10 cellular contexts compared by ENCODE assay signal in the genomic region with DNA sequence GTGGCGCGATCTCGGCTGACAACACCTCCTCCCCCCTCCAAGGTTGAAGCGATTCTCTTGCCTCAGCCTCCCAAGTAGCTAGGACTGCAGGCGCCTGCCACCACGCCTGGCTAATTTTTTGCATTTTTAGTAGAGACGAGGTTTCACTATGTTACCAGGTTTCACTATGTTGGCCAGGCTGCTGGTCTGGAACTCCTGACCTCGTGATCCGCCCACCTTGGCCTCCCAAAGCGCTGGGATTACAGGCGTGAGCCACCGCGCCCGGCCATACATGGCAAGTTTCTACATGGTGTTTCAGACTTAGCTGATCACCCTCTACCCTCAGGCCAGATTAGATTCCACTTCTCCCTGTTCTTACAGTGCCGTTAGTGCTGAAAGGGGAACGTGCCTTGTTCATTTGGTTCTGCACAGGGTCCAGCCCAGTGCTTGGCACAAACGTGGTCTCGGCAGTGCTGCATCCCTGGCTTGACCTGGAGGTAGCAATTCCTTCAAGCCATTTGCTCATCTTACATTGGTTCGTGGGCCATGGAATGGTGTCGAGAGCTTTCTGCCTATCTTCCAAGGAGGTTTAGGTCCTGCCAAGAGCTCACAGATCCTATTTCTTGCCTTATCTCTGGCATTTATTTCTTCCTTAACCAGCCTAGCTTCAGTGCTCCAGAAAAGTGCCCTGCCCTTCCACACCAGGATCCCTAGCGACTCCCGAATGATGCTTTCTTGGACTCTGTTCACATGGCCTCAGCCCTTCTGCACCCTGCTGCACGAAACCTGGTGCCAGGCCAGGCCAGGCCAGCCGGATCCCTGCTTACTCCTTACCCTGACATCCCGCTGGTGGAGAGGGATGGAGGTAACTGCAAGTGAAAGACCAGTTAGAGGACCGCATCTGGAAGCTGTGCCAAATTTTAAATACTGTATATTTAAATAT. TPM values are rescaled to one million over a fixed set of nuclear protein-coding genes. Genes with fewer than 3 reads are reported as not detected.
DNase-seq lines count a peak whose midpoint lies in the region; ATAC-seq, FAIRE-seq and TF ChIP-seq lines count a peak whose summit lies in the region.
"Had no signal": no experiment of that assay in that cellular context is flagged by ENCODE, and none has a peak within 500 bp of the region (broad histone marks: within the 10 kb centered on the region; RNA-seq: fewer than 3 reads in every experiment).

No MANE protein-coding gene starts in this region.

- TF ChIP-seq EP300 in K562 (IDR thresholded peaks at IDR 0.05; ENCODE audit: low read length) = no peak

- H3K4me2 ChIP-seq in BLaER1 treated with 17β-estradiol and CSF1 and Interleukin-3, amounts not matched to agents 10 nM and 100 nM = peak overlapping the region; percentile 9 to 99 (median 72); a peak in 16 of 22 replicates
- H3K4me2 ChIP-seq in GM23338 = no peak overlapping the region
- 0 out of 2 replicates have a peak overlapping the region, but pooled peaks have one; percentile 18 for H3K4me2 ChIP-seq in K562 (ENCODE audit: insufficient read depth, low read length)

- H3K4me1 ChIP-seq in BLaER1 treated with 17β-estradiol and CSF1 and Interleukin-3, amounts not matched to agents 10 nM and 100 nM = peaks cover 42 to 55% (median 51%) of the 10 kb centered on the region in 10 experiments
- peaks cover 6% of the 10 kb centered on the region; the same call in 1 of the 2 replicates for H3K4me1 ChIP-seq in GM23338 (ENCODE audit: insufficient read depth)
- peaks cover 20 to 21% of the 10 kb centered on the region in 2 experiments; a peak in 4 of 5 replicates for H3K4me1 ChIP-seq in K562 (replicated peaks in 1 of 2; ENCODE audit: control insufficient read depth in 2 of 2, insufficient read depth in 2 of 2, low read length in 2 of 2)
- peaks cover 14 to 26% of the 10 kb centered on the region in 2 donors for H3K4me1 ChIP-seq in left lung

- TF ChIP-seq POLR2A in K562 (conservative IDR thresholded peaks at IDR 0.05) = no peak

- no peaks in the 10 kb centered on the region for H3K79me2 ChIP-seq in GM23338 (replicated peaks; ENCODE audit: insufficient read depth)
- no peaks in the 10 kb centered on the region for H3K79me2 ChIP-seq in K562 (ENCODE audit: control insufficient read depth, insufficient read depth, low read length)

- in situ Hi-C loops in K562 (cut with MboI) = loop anchor here (5.0 kb wide), 1 partner anchor 103 kb away; a partner anchor contains a TSS

- CTCF ChIA-PET in K562 (lab: Yijun Ruan, JAX; ENCODE audit: low intra/inter-chr PET ratio) (no interaction called here), HEK293T (lab: Yijun Ruan, JAX) (interaction anchor here (0.6 kb wide), 1 partner anchor 348 kb away, joined by 4 read pairs; no protein-coding TSS in a partner anchor)

- H3K4me3 Mint-ChIP-seq in GM23338 = peak overlapping the region; percentile 64; the same call in 2 of the 3 replicates
- H3K4me3 Mint-ChIP-seq in natural killer cell treated with Interleukin-12 subunit alpha and Interleukin-12 subunit beta and Interleukin-15 and Interleukin-18, amount 100 ng/mL, for 72 hours = peak overlapping the region; percentile 25

- no peak overlapping the region for H3K9ac ChIP-seq in BLaER1 treated with 17β-estradiol and CSF1 and Interleukin-3, amounts not matched to agents 10 nM and 100 nM
- peak overlapping the region in 1 of 2 experiments; percentile 11; a peak in 1 of 4 replicates for H3K9ac ChIP-seq in K562 (ENCODE audit: insufficient read depth in 1 of 2, low read depth in 2 of 2, low read length in 2 of 2)

- 85% methylated on average over 19 of the region's 26 CpGs for WGBS in K562 (ENCODE audit: insufficient coverage, low coverage, missing lambda C conversion rate)

- H3K27ac ChIP-seq in BLaER1 treated with 17β-estradiol and CSF1 and Interleukin-3, amounts not matched to agents 10 nM and 100 nM = peak overlapping the region in 3 of 11 experiments; percentile 19 to 97 (median 96); a peak in 7 of 22 replicates
- no peak overlapping the region for H3K27ac ChIP-seq in GM23338 (ENCODE audit: low read depth)
- H3K27ac ChIP-seq in K562 (ENCODE audit: extremely low read depth, low read depth, low read length) = no peak overlapping the region; the same call in 2 of the 3 replicates
- no peak overlapping the region for H3K27ac ChIP-seq in left lung

- TF ChIP-seq CTCF in GM23338 (conservative IDR thresholded peaks at IDR 0.05; ENCODE audit: low read depth in 2 of 2) (no peak), K562 (IDR thresholded peaks at IDR 0.05 in 2 of 3, conservative IDR thresholded peaks at IDR 0.05 in 1 of 3; ENCODE audit: insufficient read depth in 2 of 3, low read depth in 1 of 3, low read length in 3 of 3) (no peak), left lung (IDR thresholded peaks at IDR 0.05) (no peak)

- peaks cover 35% of the 10 kb centered on the region for H3F3A ChIP-seq in GM23338 (replicated peaks; ENCODE audit: low read depth)

- 0 out of 2 replicates have a peak overlapping the region, but pooled peaks have one; percentile 51 for H3K27ac Mint-ChIP-seq in GM23338
- H3K27ac Mint-ChIP-seq in natural killer cell treated with Interleukin-12 subunit alpha and Interleukin-12 subunit beta and Interleukin-15 and Interleukin-18, amount 100 ng/mL, for 72 hours = peak overlapping the region in 1 of 2 donors; percentile 97

- no peaks in the 10 kb centered on the region for H3K27me3 ChIP-seq in BLaER1 treated with 17β-estradiol and CSF1 and Interleukin-3, amounts not matched to agents 10 nM and 100 nM
- H3K27me3 ChIP-seq in GM23338 (ENCODE audit: insufficient read depth) (no peaks in the 10 kb centered on the region), K562 (ENCODE audit: control insufficient read depth in 2 of 2, insufficient read depth in 2 of 2, low read length in 2 of 2) (no peaks in the 10 kb centered on the region), left lung (no peaks in the 10 kb centered on the region)
- H3K27me3 ChIP-seq: right atrium auricular region had no signal

- H3K27me3 Mint-ChIP-seq in GM23338 (ENCODE audit: insufficient read depth, low read depth, poor library complexity) = peaks cover 60% of the 10 kb centered on the region
- H3K27me3 Mint-ChIP-seq in natural killer cell treated with Interleukin-12 subunit alpha and Interleukin-12 subunit beta and Interleukin-15 and Interleukin-18, amount 100 ng/mL, for 72 hours = no peaks in the 10 kb centered on the region

- POLR2A ChIA-PET in K562 (lab: Yijun Ruan, JAX) (interaction anchor here (0.6 to 7.5 kb wide), 5 partner anchors 14 to 70 kb away, joined by 3 to 89 read pairs (median 3); a partner anchor contains a TSS), HEK293T (lab: Yijun Ruan, JAX) (interaction anchor here (1.0 to 9.9 kb wide), 7 partner anchors 14 to 159 kb away, joined by 3 to 135 read pairs (median 10); a partner anchor contains a TSS)

- TF ChIP-seq RAD21 in K562 (CRISPR knock-in tag; conservative IDR thresholded peaks at IDR 0.05 in 1 of 2, IDR thresholded peaks at IDR 0.05 in 1 of 2) = no peak

- no peak for FAIRE-seq in K562 (lab: Jason Lieb, UNC)

- peaks cover 40% of the 10 kb centered on the region for H3K36me3 Mint-ChIP-seq in GM23338 (ENCODE audit: low read depth)
- H3K36me3 Mint-ChIP-seq in natural killer cell treated with Interleukin-12 subunit alpha and Interleukin-12 subunit beta and Interleukin-15 and Interleukin-18, amount 100 ng/mL, for 72 hours = peaks cover 27% of the 10 kb centered on the region

- H3K36me3 ChIP-seq in BLaER1 treated with 17β-estradiol and CSF1 and Interleukin-3, amounts not matched to agents 10 nM and 100 nM = peaks cover 29 to 32% (median 31%) of the 10 kb centered on the region in 11 experiments
- H3K36me3 ChIP-seq in GM23338 (ENCODE audit: insufficient read depth) (peaks cover 4% of the 10 kb centered on the region; the same call in 1 of the 2 replicates), K562 (ENCODE audit: control insufficient read depth, insufficient read depth, low read length) (peaks cover 32% of the 10 kb centered on the region; the same call in 2 of the 3 replicates), left lung (peaks cover 0 to 31% of the 10 kb centered on the region in 2 donors)

- peaks cover 34% of the 10 kb centered on the region for H3K9me3 Mint-ChIP-seq in GM23338
- no peaks in the 10 kb centered on the region for H3K9me3 Mint-ChIP-seq in natural killer cell treated with Interleukin-12 subunit alpha and Interleukin-12 subunit beta and Interleukin-15 and Interleukin-18, amount 100 ng/mL, for 72 hours

- H2AFZ ChIP-seq in GM23338 (no peak overlapping the region), K562 (ENCODE audit: low read depth, low read length) (no peak overlapping the region)

- BruUV-seq in K562 (replicated peaks; lab: Mats Ljungman, UMichigan) = no TSS peak

- intact Hi-C loops in K562 (cut with micrococcal nuclease) = loop anchor here (10.0 kb wide), 1 partner anchor 160 kb away; a partner anchor contains a TSS
- intact Hi-C loops in left lung (cut with DNase I) = loop anchor here in 1 of 2 donors (5.0 kb wide), 1 partner anchor 38 kb away; no protein-coding TSS in a partner anchor

- H4K20me1 ChIP-seq in BLaER1 treated with 17β-estradiol and CSF1 and Interleukin-3, amounts not matched to agents 10 nM and 100 nM = peaks cover 0 to 8% (median 0%) of the 10 kb centered on the region in 11 experiments; a peak in 3 of 22 replicates
- H4K20me1 ChIP-seq in GM23338 (replicated peaks; ENCODE audit: insufficient read depth) (peaks cover under 1% of the 10 kb centered on the region), K562 (replicated peaks; ENCODE audit: control insufficient read depth, insufficient read depth, low read length) (peaks cover 5% of the 10 kb centered on the region)

- ATAC-seq in GM23338 = no peak
- ATAC-seq in K562 = no peak
- no peak for ATAC-seq in natural killer cell treated with Interleukin-12 subunit alpha and Interleukin-12 subunit beta and Interleukin-15 and Interleukin-18, amount 100 ng/mL, for 72 hours
- no peak for ATAC-seq in left lung
- ATAC-seq in GM19023 (IDR thresholded peaks at IDR 0.05; ENCODE audit: unreplicated experiment) = no peak
- ATAC-seq: mucosa of descending colon had no signal

- peaks cover 12% of the 10 kb centered on the region for H3K4me1 Mint-ChIP-seq in GM23338
- peaks cover 58% of the 10 kb centered on the region in 2 donors for H3K4me1 Mint-ChIP-seq in natural killer cell treated with Interleukin-12 subunit alpha and Interleukin-12 subunit beta and Interleukin-15 and Interleukin-18, amount 100 ng/mL, for 72 hours (ENCODE audit: low read depth in 2 of 2)

- no peaks in the 10 kb centered on the region for H3K9me3 ChIP-seq in BLaER1 treated with 17β-estradiol and CSF1 and Interleukin-3, amounts not matched to agents 10 nM and 100 nM (replicated peaks in 1 of 11)
- H3K9me3 ChIP-seq in K562 (replicated peaks; ENCODE audit: control insufficient read depth, insufficient read depth, low read depth, low read length) (no peaks in the 10 kb centered on the region), left lung (no peaks in the 10 kb centered on the region)
- H3K9me3 ChIP-seq: mucosa of descending colon, right atrium auricular region had no signal

- DNase-seq in GM23338 (ENCODE audit: low spot score) (no peak), K562 (ENCODE audit: extremely low read depth in 1 of 4, low spot score in 3 of 4) (no peak), HEK293T (ENCODE audit: extremely low spot score) (no peak), left lung (no peak)
- no peak for DNase-seq in natural killer cell treated with Interleukin-12 subunit alpha and Interleukin-12 subunit beta and Interleukin-15 and Interleukin-18, amount 100 ng/mL, for 72 hours (ENCODE audit: low spot score)
- DNase-seq: cortex of kidney had no signal

- no peak overlapping the region for H3K4me3 ChIP-seq in BLaER1 treated with 17β-estradiol and CSF1 and Interleukin-3, amounts not matched to agents 10 nM and 100 nM
- no peak overlapping the region for H3K4me3 ChIP-seq in GM23338
- H3K4me3 ChIP-seq in K562 = no peak overlapping the region
- no peak overlapping the region for H3K4me3 ChIP-seq in left lung
- H3K4me3 ChIP-seq: mucosa of descending colon, right atrium auricular region had no signal

- H3K9me1 ChIP-seq in K562 (ENCODE audit: control insufficient read depth, insufficient read depth, low read length) = no peaks in the 10 kb centered on the region

- H3K9me2 ChIP-seq in GM23338 (ENCODE audit: insufficient read depth) = no peaks in the 10 kb centered on the region

RNA-seq across cellular contexts. Expression of a gene that starts 14.8 kb away (rescaled TPM):
- total RNA-seq in GM23338 (2014; rRNA removed; shearing (Covaris generic)) = 128 and 135 TPM in 2 replicates
- polyA plus RNA-seq in GM23338 (2016; fragmentation: Nextera tagmentation; extraction: Ambion mirVana) = 202 and 212 TPM in 2 replicates
- 109 and 239 TPM in 2 replicates for total RNA-seq in K562 (2011; cell fraction: chromatin; rRNA removed; ENCODE audit: low replicate concordance)
- 161 and 197 TPM in 2 replicates for total RNA-seq in K562 (2011; cell fraction: nucleolus; rRNA removed)
- 144 and 149 TPM in 2 replicates for total RNA-seq in K562 (2011; cell fraction: nucleoplasm; rRNA removed)
- total RNA-seq in K562 (2014; rRNA removed) = 78.1 and 96.2 TPM in 2 replicates
- total RNA-seq in K562 (2014; rRNA removed; fragmentation: Illumina TruSeq; extraction: Trizol) = 46.7 and 60.3 TPM in 2 replicates
- 67.7 and 74.8 TPM in 2 replicates for total RNA-seq in K562 (2015; rRNA removed; fragmentation: Illumina TruSeq; extraction: Trizol)
- 99.8 and 104 TPM in 2 replicates for total RNA-seq in K562 (2021)
- polyA plus RNA-seq in K562 (2011; rRNA removed) = 27.2 and 57.3 TPM in 2 replicates
- 47.9 and 49.1 TPM in 2 replicates for polyA plus RNA-seq in K562 (2011; cell fraction: cytosol; rRNA removed)
- polyA plus RNA-seq in K562 (2011; cell fraction: nucleus; rRNA removed) = 213 and 224 TPM in 2 replicates
- polyA plus RNA-seq in K562 (2012) = 77.0 and 128 TPM in 2 replicates
- polyA plus RNA-seq in K562 (2014; fragmentation: Illumina TruSeq; extraction: Trizol) = 114 and 128 TPM in 2 replicates
- 100 to 1,000 TPM in 1 of 2 experiments, 10 to 100 TPM in 1; 63.4 to 101 TPM for polyA plus RNA-seq in K562 (2014; fragmentation: Nextera tagmentation; extraction: Ambion mirVana)
- 51.3 and 62.7 TPM in 2 replicates for polyA plus RNA-seq in K562 (2014; rRNA removed)
- polyA minus RNA-seq in K562 (2011; rRNA and poly(A)+ RNA removed) = 25.6 and 34.2 TPM in 2 replicates
- 24.7 and 37.6 TPM in 2 replicates for polyA minus RNA-seq in K562 (2011; cell fraction: cytosol; rRNA and poly(A)+ RNA removed)
- 59.9 and 83.2 TPM in 2 replicates for polyA minus RNA-seq in K562 (2011; cell fraction: nucleus; rRNA and poly(A)+ RNA removed)
- total RNA-seq in natural killer cell treated with Interleukin-12 subunit alpha and Interleukin-12 subunit beta and Interleukin-15 and Interleukin-18, amount 100 ng/mL, for 72 hours = 100 to 1,000 TPM in 1 of 2 donors, 10 to 100 TPM in 1; 90.2 to 199 TPM
- total RNA-seq in left lung = 10 to 100 TPM in 1 of 2 donors, 1 to 10 TPM in 1; 2.7 to 10.2 TPM

RNA-seq across cellular contexts. Expression of a gene that starts 22.7 kb away (rescaled TPM):
- total RNA-seq in GM23338 (2014; rRNA removed; shearing (Covaris generic)) = 13.4 and 14.8 TPM in 2 replicates
- polyA plus RNA-seq in GM23338 (2016; fragmentation: Nextera tagmentation; extraction: Ambion mirVana) (9.1 and 10.7 TPM in 2 replicates), K562 (2011; rRNA removed) (9.6 and 15.3 TPM in 2 replicates), K562 (2014; fragmentation: Illumina TruSeq; extraction: Trizol) (19.8 and 20.8 TPM in 2 replicates), K562 (2014; fragmentation: Nextera tagmentation; extraction: Ambion mirVana) (1 to 10 TPM; 3.1 to 5.1 TPM), K562 (2014; rRNA removed) (14.1 and 21.4 TPM in 2 replicates)
- total RNA-seq in K562 (2011; cell fraction: chromatin; rRNA removed; ENCODE audit: low replicate concordance) = 144 and 309 TPM in 2 replicates
- total RNA-seq in K562 (2011; cell fraction: nucleolus; rRNA removed) = 104 and 131 TPM in 2 replicates
- 112 and 125 TPM in 2 replicates for total RNA-seq in K562 (2011; cell fraction: nucleoplasm; rRNA removed)
- total RNA-seq in K562 (2014; rRNA removed) (5.7 and 9.6 TPM in 2 replicates), K562 (2014; rRNA removed; fragmentation: Illumina TruSeq; extraction: Trizol) (6.7 and 9.3 TPM in 2 replicates), K562 (2015; rRNA removed; fragmentation: Illumina TruSeq; extraction: Trizol) (3.8 and 5.8 TPM in 2 replicates), K562 (2021) (29.7 and 32.8 TPM in 2 replicates), left lung (10 to 100 TPM; 49.1 to 53.1 TPM)
- 7.0 and 7.8 TPM in 2 replicates for polyA plus RNA-seq in K562 (2011; cell fraction: cytosol; rRNA removed)
- 99.2 and 159 TPM in 2 replicates for polyA plus RNA-seq in K562 (2011; cell fraction: nucleus; rRNA removed)
- 10.8 and 16.7 TPM in 2 replicates for polyA plus RNA-seq in K562 (2012)
- 19.6 and 21.1 TPM in 2 replicates for polyA minus RNA-seq in K562 (2011; rRNA and poly(A)+ RNA removed)
- 4.9 and 6.5 TPM in 2 replicates for polyA minus RNA-seq in K562 (2011; cell fraction: cytosol; rRNA and poly(A)+ RNA removed)
- 52.2 and 68.6 TPM in 2 replicates for polyA minus RNA-seq in K562 (2011; cell fraction: nucleus; rRNA and poly(A)+ RNA removed)
- 100 to 1,000 TPM in 1 of 2 donors, 10 to 100 TPM in 1; 79.6 to 110 TPM for total RNA-seq in natural killer cell treated with Interleukin-12 subunit alpha and Interleukin-12 subunit beta and Interleukin-15 and Interleukin-18, amount 100 ng/mL, for 72 hours

RNA-seq across cellular contexts. Expression of a gene that starts 23.9 kb away (rescaled TPM):
- total RNA-seq in GM23338 (2014; rRNA removed; shearing (Covaris generic)) = 140 and 168 TPM in 2 replicates
- polyA plus RNA-seq in GM23338 (2016; fragmentation: Nextera tagmentation; extraction: Ambion mirVana) (96.1 and 106 TPM in 2 replicates), K562 (2011; rRNA removed) (27.3 and 39.8 TPM in 2 replicates), K562 (2014; fragmentation: Illumina TruSeq; extraction: Trizol) (44.8 and 50.5 TPM in 2 replicates), K562 (2014; fragmentation: Nextera tagmentation; extraction: Ambion mirVana) (10 to 100 TPM; 11.6 to 18.2 TPM), K562 (2014; rRNA removed) (46.9 and 53.3 TPM in 2 replicates)
- total RNA-seq in K562 (2011; cell fraction: chromatin; rRNA removed; ENCODE audit: low replicate concordance) = 107 and 253 TPM in 2 replicates
- 170 and 185 TPM in 2 replicates for total RNA-seq in K562 (2011; cell fraction: nucleolus; rRNA removed)
- 90.2 and 106 TPM in 2 replicates for total RNA-seq in K562 (2011; cell fraction: nucleoplasm; rRNA removed)
- total RNA-seq in K562 (2014; rRNA removed) (59.2 and 69.0 TPM in 2 replicates), K562 (2014; rRNA removed; fragmentation: Illumina TruSeq; extraction: Trizol) (36.2 and 43.9 TPM in 2 replicates), K562 (2015; rRNA removed; fragmentation: Illumina TruSeq; extraction: Trizol) (33.6 and 33.7 TPM in 2 replicates), K562 (2021) (128 and 131 TPM in 2 replicates), left lung (10 to 100 TPM; 25.9 to 51.0 TPM)
- polyA plus RNA-seq in K562 (2011; cell fraction: cytosol; rRNA removed) = 29.6 and 42.9 TPM in 2 replicates
- polyA plus RNA-seq in K562 (2011; cell fraction: nucleus; rRNA removed) = 114 and 225 TPM in 2 replicates
- polyA plus RNA-seq in K562 (2012) = 28.2 and 62.7 TPM in 2 replicates
- 54.9 and 63.9 TPM in 2 replicates for polyA minus RNA-seq in K562 (2011; rRNA and poly(A)+ RNA removed)
- polyA minus RNA-seq in K562 (2011; cell fraction: cytosol; rRNA and poly(A)+ RNA removed) = 49.4 and 60.8 TPM in 2 replicates
- polyA minus RNA-seq in K562 (2011; cell fraction: nucleus; rRNA and poly(A)+ RNA removed) = 58.5 and 59.8 TPM in 2 replicates
- total RNA-seq in natural killer cell treated with Interleukin-12 subunit alpha and Interleukin-12 subunit beta and Interleukin-15 and Interleukin-18, amount 100 ng/mL, for 72 hours = 100 to 1,000 TPM in 1 of 2 donors, 10 to 100 TPM in 1; 77.1 to 257 TPM

RNA-seq across cellular contexts. Expression of a gene that starts 35.2 kb away (rescaled TPM):
- total RNA-seq in GM23338 (2014; rRNA removed; shearing (Covaris generic)) = 3.9 and 7.1 TPM in 2 replicates
- 1.8 and 2.1 TPM in 2 replicates for polyA plus RNA-seq in GM23338 (2016; fragmentation: Nextera tagmentation; extraction: Ambion mirVana)
- total RNA-seq in K562 (2011; cell fraction: chromatin; rRNA removed; ENCODE audit: low replicate concordance) = 0.51 and 1.8 TPM in 2 replicates
- 3.7 and 4.1 TPM in 2 replicates for total RNA-seq in K562 (2011; cell fraction: nucleolus; rRNA removed)
- total RNA-seq in K562 (2011; cell fraction: nucleoplasm; rRNA removed) = 1.8 TPM in 2 replicates
- 7.4 and 8.6 TPM in 2 replicates for total RNA-seq in K562 (2014; rRNA removed)
- total RNA-seq in K562 (2014; rRNA removed; fragmentation: Illumina TruSeq; extraction: Trizol) = 0.61 and 1.1 TPM in 2 replicates
- total RNA-seq in K562 (2015; rRNA removed; fragmentation: Illumina TruSeq; extraction: Trizol) = 2.6 and 2.7 TPM in 2 replicates
- 5.4 and 6.5 TPM in 2 replicates for total RNA-seq in K562 (2021)
- 2.3 and 2.9 TPM in 2 replicates for polyA plus RNA-seq in K562 (2011; rRNA removed)
- 3.9 and 6.5 TPM in 2 replicates for polyA plus RNA-seq in K562 (2011; cell fraction: cytosol; rRNA removed)
- polyA plus RNA-seq in K562 (2011; cell fraction: nucleus; rRNA removed) = 2.4 and 2.6 TPM in 2 replicates
- polyA plus RNA-seq in K562 (2012) = 3.6 and 5.0 TPM in 2 replicates
- 1.7 and 2.5 TPM in 2 replicates for polyA plus RNA-seq in K562 (2014; fragmentation: Illumina TruSeq; extraction: Trizol)
- under 1 TPM; 0.01 to 0.08 TPM for polyA plus RNA-seq in K562 (2014; fragmentation: Nextera tagmentation; extraction: Ambion mirVana)
- polyA plus RNA-seq in K562 (2014; rRNA removed) = 3.5 and 4.1 TPM in 2 replicates
- polyA minus RNA-seq in K562 (2011; rRNA and poly(A)+ RNA removed) = 1.8 and 1.9 TPM in 2 replicates
- 2.9 and 4.3 TPM in 2 replicates for polyA minus RNA-seq in K562 (2011; cell fraction: cytosol; rRNA and poly(A)+ RNA removed)
- 1.5 and 3.1 TPM in 2 replicates for polyA minus RNA-seq in K562 (2011; cell fraction: nucleus; rRNA and poly(A)+ RNA removed)
- total RNA-seq in natural killer cell treated with Interleukin-12 subunit alpha and Interleukin-12 subunit beta and Interleukin-15 and Interleukin-18, amount 100 ng/mL, for 72 hours = 10 to 100 TPM; 10.4 to 11.6 TPM
- 10 to 100 TPM in 1 of 2 donors, 1 to 10 TPM in 1; 8.8 to 10.6 TPM for total RNA-seq in left lung

RNA-seq across cellular contexts. Expression of a gene that starts 49.0 kb away (rescaled TPM):
- total RNA-seq in GM23338 (2014; rRNA removed; shearing (Covaris generic)) = 11.0 and 20.4 TPM in 2 replicates
- polyA plus RNA-seq in GM23338 (2016; fragmentation: Nextera tagmentation; extraction: Ambion mirVana) (10.8 and 16.3 TPM in 2 replicates), K562 (2011; rRNA removed) (23.1 and 26.2 TPM in 2 replicates), K562 (2014; fragmentation: Illumina TruSeq; extraction: Trizol) (7.1 and 9.7 TPM in 2 replicates), K562 (2014; fragmentation: Nextera tagmentation; extraction: Ambion mirVana) (10 to 100 TPM; 17.4 to 19.5 TPM), K562 (2014; rRNA removed) (12.5 and 16.7 TPM in 2 replicates)
- total RNA-seq in K562 (2011; cell fraction: chromatin; rRNA removed; ENCODE audit: low replicate concordance) = 42.3 and 63.3 TPM in 2 replicates
- total RNA-seq in K562 (2011; cell fraction: nucleolus; rRNA removed) = 76.2 and 101 TPM in 2 replicates
- 131 and 204 TPM in 2 replicates for total RNA-seq in K562 (2011; cell fraction: nucleoplasm; rRNA removed)
- total RNA-seq in K562 (2014; rRNA removed) (11.4 and 15.5 TPM in 2 replicates), K562 (2014; rRNA removed; fragmentation: Illumina TruSeq; extraction: Trizol) (24.0 and 28.1 TPM in 2 replicates), K562 (2015; rRNA removed; fragmentation: Illumina TruSeq; extraction: Trizol) (16.8 and 16.9 TPM in 2 replicates), K562 (2021) (16.3 and 16.8 TPM in 2 replicates), left lung (10 to 100 TPM; 15.0 to 15.9 TPM)
- polyA plus RNA-seq in K562 (2011; cell fraction: cytosol; rRNA removed) = 30.2 and 33.9 TPM in 2 replicates
- 38.7 and 40.6 TPM in 2 replicates for polyA plus RNA-seq in K562 (2011; cell fraction: nucleus; rRNA removed)
- polyA plus RNA-seq in K562 (2012) = 18.6 and 19.9 TPM in 2 replicates
- 56.1 and 92.4 TPM in 2 replicates for polyA minus RNA-seq in K562 (2011; rRNA and poly(A)+ RNA removed)
- 26.4 and 31.2 TPM in 2 replicates for polyA minus RNA-seq in K562 (2011; cell fraction: cytosol; rRNA and poly(A)+ RNA removed)
- polyA minus RNA-seq in K562 (2011; cell fraction: nucleus; rRNA and poly(A)+ RNA removed) = 63.1 and 97.3 TPM in 2 replicates
- total RNA-seq in natural killer cell treated with Interleukin-12 subunit alpha and Interleukin-12 subunit beta and Interleukin-15 and Interleukin-18, amount 100 ng/mL, for 72 hours = 10 to 100 TPM; 31.5 to 43.5 TPM

Comparison
In these comparisons a context has a peak if more than half of its experiments do, and no peak if none do; other contexts are left out.
1. RNA of a gene that starts 14.8 kb away (total RNA-seq): 90.2 to 199 TPM in natural killer cell treated with Interleukin-12 subunit alpha and Interleukin-12 subunit beta and Interleukin-15 and Interleukin-18, amount 100 ng/mL, for 72 hours, 128 to 135 TPM in GM23338 and 46.7 to 239 TPM in K562; 2.7 to 10.2 TPM in left lung; every median in the first group is over 4 times any median in the second.